31 cellular contexts compared by ENCODE assay signal in genomic region chr20:38895098-38895949, GRCh38. TPM values are rescaled to one million over a fixed set of nuclear protein-coding genes. Genes with fewer than 3 reads are reported as not detected.
DNase-seq lines count a peak whose midpoint lies in the region; ATAC-seq and TF ChIP-seq lines count a peak whose summit lies in the region.
"Had no signal": no experiment of that assay in that cellular context is flagged by ENCODE, and none has a peak within 500 bp of the region (broad histone marks: within the 10 kb centered on the region; RNA-seq: fewer than 3 reads in every experiment).

No MANE protein-coding gene starts in this region.

- no peak overlapping the region for H3K4me3 Mint-ChIP-seq in natural killer cell
- H3K4me3 Mint-ChIP-seq: activated CD8-positive, alpha-beta T cell treated with anti-CD3 and anti-CD28 coated beads for 36 hours; activated naive CD8-positive, alpha-beta T cell treated with anti-CD3 and anti-CD28 coated beads, Interleukin-2, amount 10 ng/mL, durations not matched to agents 7 days and 5 days had no signal

- no peaks in the 10 kb centered on the region for H3K79me2 ChIP-seq in HCT116 (ENCODE audit: insufficient read depth, low read length)
- no peaks in the 10 kb centered on the region for H3K79me2 ChIP-seq in mesendoderm (ENCODE audit: control insufficient read depth, insufficient read depth, low read length)

- TF ChIP-seq RAD21 in HCT116 (IDR thresholded peaks at IDR 0.05; ENCODE audit: low read depth): no peak

- H3K4me2 ChIP-seq in HCT116 (ENCODE audit: low read length): no peak overlapping the region
- no peak overlapping the region for H3K4me2 ChIP-seq in mesendoderm (ENCODE audit: low read length)
- H3K4me2 ChIP-seq: SK-N-SH had no signal

- no peak overlapping the region for H4K8ac ChIP-seq in mesendoderm (ENCODE audit: low read depth, low read length)

- H2AK5ac ChIP-seq in mesendoderm (ENCODE audit: low read length): no peak overlapping the region

- H2BK120ac ChIP-seq in mesendoderm (ENCODE audit: low read depth, low read length): no peak overlapping the region

- CTCF ChIA-PET in HCT116 (lab: Charles Lee): interaction anchor here (0.7 to 1.6 kb wide), 2 partner anchors 105 to 118 kb away, joined by 3 to 4 read pairs; no protein-coding TSS in a partner anchor

- H4K5ac ChIP-seq in mesendoderm (ENCODE audit: low read length): no peak overlapping the region

- H2AFZ ChIP-seq in HCT116 (ENCODE audit: low read depth, low read length, poor library complexity, severe bottlenecking): peak overlapping the region; percentile 74
- H2AFZ ChIP-seq: GM23248 had no signal

- no peak overlapping the region for H2BK5ac ChIP-seq in mesendoderm (ENCODE audit: low read length)

- H3K27me3 Mint-ChIP-seq in natural killer cell (ENCODE audit: low read depth in 2 of 2): no peaks in the 10 kb centered on the region
- H3K27me3 Mint-ChIP-seq: activated CD8-positive, alpha-beta T cell treated with anti-CD3 and anti-CD28 coated beads for 36 hours; activated naive CD8-positive, alpha-beta T cell treated with anti-CD3 and anti-CD28 coated beads, Interleukin-2, amount 10 ng/mL, durations not matched to agents 7 days and 5 days; naive B cell had no signal

- no peak for TF ChIP-seq POLR2A in HCT116 (IDR thresholded peaks at IDR 0.05; ENCODE audit: borderline replicate concordance, extremely low read depth, insufficient read depth, insufficient read length)
- TF ChIP-seq POLR2A in body of pancreas (IDR thresholded peaks at IDR 0.05): no peak

- peak overlapping the region; percentile 88 to 94 for H3K27ac Mint-ChIP-seq in natural killer cell
- H3K27ac Mint-ChIP-seq: progenitor cell of endocrine pancreas had no signal

- no peak overlapping the region for H3K18ac ChIP-seq in mesendoderm (ENCODE audit: low read length)

- no peak for TF ChIP-seq CTCF in HCT116 (IDR thresholded peaks at IDR 0.05 in 2 of 3, conservative IDR thresholded peaks at IDR 0.05 in 1 of 3; ENCODE audit: borderline replicate concordance in 1 of 3, insufficient read depth in 1 of 3, low read depth in 2 of 3, low read length in 2 of 3)
- no peak for TF ChIP-seq CTCF in body of pancreas (IDR thresholded peaks at IDR 0.05)
- TF ChIP-seq CTCF in natural killer cell (IDR thresholded peaks at IDR 0.05): no peak

- peaks cover 32 to 33% of the 10 kb centered on the region in 2 donors for H3K4me1 Mint-ChIP-seq in natural killer cell

- H3K4me3 ChIP-seq in HCT116 (replicated peaks in 1 of 2; ENCODE audit: low read depth in 1 of 2, low read length in 2 of 2): no peak overlapping the region
- no peak overlapping the region for H3K4me3 ChIP-seq in body of pancreas
- no peak overlapping the region for H3K4me3 ChIP-seq in mesendoderm (ENCODE audit: low read length)
- H3K4me3 ChIP-seq: GM23248, upper lobe of left lung had no signal

- peak; percentile 23 for DNase-seq in DMS 273 (lab: John Stamatoyannopoulos, UW; ENCODE audit: unreplicated experiment)
- DNase-seq in DMS 273 treated with DMSO at 0.1 percent for 48 hours (lab: John Stamatoyannopoulos, UW): no peak
- no peak for DNase-seq in HCT116 (ENCODE audit: low read depth, low spot score)
- DNase-seq in body of pancreas: no peak
- no peak for DNase-seq in natural killer cell
- DNase-seq in mesendoderm: no peak
- DNase-seq: activated CD8-positive, alpha-beta T cell treated with anti-CD3 and anti-CD28 coated beads for 36 hours; activated gamma-delta T cell; activated naive CD8-positive, alpha-beta T cell treated with anti-CD3 and anti-CD28 coated beads, Interleukin-2, amount 10 ng/mL, durations not matched to agents 7 days and 5 days; Calu3; central memory CD4-positive, alpha-beta T cell; dermis blood vessel endothelial cell; foreskin melanocyte; GM23248; Karpas-422; midbrain; naive B cell; NCI-H1417 treated with DMSO at 0.1 percent for 48 hours; NCI-H2081; NCI-H526; nucleus accumbens; SK-N-SH; stimulated activated CD4-positive, alpha-beta T cell treated with anti-CD3 and anti-CD28 coated beads, Interleukin-2, amount 100 ng/mL, for 48 hours; upper lobe of left lung had no signal

- intact Hi-C loops in HCT116 (cut with micrococcal nuclease) (no loop called here), body of pancreas (cut with DNase I) (no loop called here), natural killer cell (cut with micrococcal nuclease) (no loop called here)

- H3K23ac ChIP-seq in mesendoderm (ENCODE audit: low read length): no peak overlapping the region

- H3K9me3 Mint-ChIP-seq in natural killer cell: no peaks in the 10 kb centered on the region
- H3K9me3 Mint-ChIP-seq: activated CD8-positive, alpha-beta T cell treated with anti-CD3 and anti-CD28 coated beads for 36 hours; activated naive CD8-positive, alpha-beta T cell treated with anti-CD3 and anti-CD28 coated beads, Interleukin-2, amount 10 ng/mL, durations not matched to agents 7 days and 5 days had no signal

- WGBS in body of pancreas, 2 donors: 84 to 86% methylated on average over 9 of the region's 9 CpGs
- no CpG with 5 or more reads among the region's 9 CpGs for WGBS in mesendoderm (ENCODE audit: extremely low coverage, insufficient coverage, low lambda C conversion rate)

- BruUV-seq in HCT116 (replicated peaks; lab: Mats Ljungman, UMichigan): no TSS peak

- no peaks in the 10 kb centered on the region for H3K79me1 ChIP-seq in mesendoderm (ENCODE audit: low read length)

- no peak overlapping the region for H3K56ac ChIP-seq in mesendoderm (ENCODE audit: low read length)

- H3K36me3 Mint-ChIP-seq in natural killer cell: no peaks in the 10 kb centered on the region

- H3K27ac ChIP-seq in HCT116 (ENCODE audit: low read depth, low read length) (no peak overlapping the region), body of pancreas (peak overlapping the region in 3 of 4 donors; percentile 11 to 44 (median 16)), mesendoderm (ENCODE audit: low read depth, low read length) (no peak overlapping the region)
- H3K27ac ChIP-seq: 22Rv1, C4-2B, GM23248, upper lobe of left lung had no signal

- RAD21 ChIA-PET in HCT116 (lab: Charles Lee; ENCODE audit: low non-redundant PET in 1 of 2, low total read pairs in 2 of 2, uncharacterized antibody in 2 of 2, unreplicated experiment in 2 of 2): interaction anchor here in 1 of 2 experiments (0.6 kb wide), 1 partner anchor 120 kb away, joined by 3 read pairs; no protein-coding TSS in a partner anchor

- no peak for ATAC-seq in HCT116
- ATAC-seq in body of pancreas: no peak
- ATAC-seq in natural killer cell: no peak
- no peak for ATAC-seq in HG03280 (IDR thresholded peaks at IDR 0.05; ENCODE audit: unreplicated experiment)
- ATAC-seq in HG02759 (IDR thresholded peaks at IDR 0.05; ENCODE audit: unreplicated experiment): no peak
- ATAC-seq: activated CD4-positive, CD25-positive, alpha-beta regulatory T cell treated with anti-CD3 and anti-CD28 coated beads, Interleukin-2, amount 50 U/mL, for 24 hours; activated CD8-positive, alpha-beta T cell treated with anti-CD3 and anti-CD28 coated beads for 36 hours; Right ventricle myocardium inferior had no signal

- H4K20me1 ChIP-seq in HCT116 (ENCODE audit: insufficient read depth): no peaks in the 10 kb centered on the region

- H3K4ac ChIP-seq in mesendoderm (ENCODE audit: low read depth, low read length): no peak overlapping the region

- H2BK15ac ChIP-seq in mesendoderm (replicated peaks; ENCODE audit: low read depth): no peak overlapping the region

- H3K4me1 ChIP-seq in HCT116 (ENCODE audit: control insufficient read depth in 1 of 2, insufficient read depth in 2 of 2, low read length in 2 of 2): peaks cover 5 to 14% of the 10 kb centered on the region in 2 experiments; a peak in 3 of 4 replicates
- peaks cover 16% of the 10 kb centered on the region for H3K4me1 ChIP-seq in body of pancreas
- peaks cover 4% of the 10 kb centered on the region for H3K4me1 ChIP-seq in mesendoderm (ENCODE audit: control insufficient read depth, low read depth, low read length)

- no peaks in the 10 kb centered on the region for H3K9me2 ChIP-seq in HCT116 (ENCODE audit: insufficient read depth)
- H3K9me2 ChIP-seq: SK-N-SH had no signal

- H3K36me3 ChIP-seq in HCT116 (ENCODE audit: control insufficient read depth in 1 of 2, insufficient read depth in 2 of 2, low read length in 2 of 2) (no peaks in the 10 kb centered on the region), body of pancreas (replicated peaks in 1 of 2; ENCODE audit: insufficient read depth in 1 of 2, low read depth in 2 of 2) (no peaks in the 10 kb centered on the region), mesendoderm (ENCODE audit: control insufficient read depth, insufficient read depth, low read length) (no peaks in the 10 kb centered on the region)
- H3K36me3 ChIP-seq: upper lobe of left lung had no signal

- H3K9ac ChIP-seq in HCT116 (ENCODE audit: low read length) (no peak overlapping the region), mesendoderm (ENCODE audit: low read length) (no peak overlapping the region)
- H3K9ac ChIP-seq: GM23248, SK-N-SH had no signal

- H3K9me3 ChIP-seq in HCT116 (ENCODE audit: control insufficient read depth in 1 of 2, insufficient read depth in 1 of 2, low read depth in 1 of 2, low read length in 2 of 2) (no peaks in the 10 kb centered on the region), body of pancreas (no peaks in the 10 kb centered on the region)
- H3K9me3 ChIP-seq: SK-N-SH, upper lobe of left lung had no signal

- peaks cover 5% of the 10 kb centered on the region; the same call in 1 of the 2 replicates for H3K27me3 ChIP-seq in HCT116 (ENCODE audit: insufficient read depth, low read length)
- no peaks in the 10 kb centered on the region for H3K27me3 ChIP-seq in body of pancreas
- no peaks in the 10 kb centered on the region for H3K27me3 ChIP-seq in mesendoderm (ENCODE audit: insufficient read depth, low read length, poor library complexity)
- H3K27me3 ChIP-seq: upper lobe of left lung had no signal

- POLR2A ChIA-PET in HCT116 (lab: Charles Lee): no interaction called here

TF ChIP-seq in HCT116, 20 proteins besides CTCF, POLR2A, EP300 and RAD21 (continues in another document):
- TF ChIP-seq CBX3 (IDR thresholded peaks at IDR 0.05; ENCODE audit: low read depth): no peak

RNA-seq across cellular contexts. Expression of gene FAM83D, which starts 30.9 kb away (rescaled TPM):
- total RNA-seq in HCT116 (2021; ENCODE audit: unreplicated experiment) (51.1 TPM), body of pancreas (under 1 TPM in 1 of 2 donors, not detected in 1; 0.52 TPM), natural killer cell (1 to 10 TPM; 1.1 to 2.7 (median 2.1) TPM)
- 46.7 and 56.9 TPM in 2 replicates for polyA plus RNA-seq in HCT116 (2012)
- polyA plus RNA-seq in mesendoderm (2013, experiment 1 of 2): 55.2 TPM
- polyA plus RNA-seq in mesendoderm (2013, experiment 2 of 2): 54.8 TPM

Comparison
In these comparisons a context has a peak if more than half of its experiments do, and no peak if none do; other contexts are left out.
1. H3K27ac ChIP-seq: peak in body of pancreas (3 of 4); none in HCT116 (single experiment) and mesendoderm (single experiment).
2. RNA of gene FAM83D, which starts 30.9 kb away (total RNA-seq): 51.1 TPM in HCT116 (single experiment); 1.1 to 2.7 TPM in natural killer cell and 0.52 TPM in body of pancreas; every median in the first group is over 10 times any median in the second.